Comparison of ENCODE assay signal across 20 cellular contexts in the genomic region with DNA sequence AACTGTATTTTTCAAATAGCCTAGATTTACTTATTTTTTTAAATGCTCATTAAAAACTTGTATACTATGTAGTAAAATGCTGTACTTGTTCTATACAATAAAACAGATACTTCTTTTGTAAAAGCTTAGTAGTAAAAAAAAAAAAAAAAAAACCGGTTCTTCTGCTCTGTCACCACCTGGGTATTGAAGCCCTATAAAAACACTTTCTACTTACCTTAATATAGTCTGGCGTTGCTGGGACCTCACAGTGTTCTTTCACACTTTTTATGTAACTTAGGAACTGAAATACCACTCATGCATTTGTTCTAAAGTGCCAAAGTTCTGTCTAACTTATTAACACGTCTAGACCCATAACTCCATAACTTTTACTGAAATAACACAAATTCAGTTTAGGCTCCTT.
A peak's percentile ranks its signal among the peaks of the same experiment; 100 is the strongest.
DNase-seq lines count a peak whose midpoint lies in the region; ATAC-seq and TF ChIP-seq lines count a peak whose summit lies in the region.
"Had no signal": no experiment of that assay in that cellular context is flagged by ENCODE, and none has a peak within 500 bp of the region (broad histone marks: within the 10 kb centered on the region; RNA-seq: fewer than 3 reads in every experiment).

No MANE protein-coding gene starts in this region.

- no peaks in the 10 kb centered on the region for H3K9me2 ChIP-seq in PC-9 (ENCODE audit: insufficient read depth)
- no peaks in the 10 kb centered on the region for H3K9me2 ChIP-seq in hepatocyte (replicated peaks; ENCODE audit: insufficient read depth)

- ATAC-seq in activated T-cell treated with anti-CD3 and anti-CD28 coated beads, Interleukin-2, amount 50 U/mL, for 4 hours, result no peak
- ATAC-seq in HG02973 (IDR thresholded peaks at IDR 0.05; ENCODE audit: unreplicated experiment), result no peak
- ATAC-seq: activated CD4-positive, CD25-positive, alpha-beta regulatory T cell treated with anti-CD3 and anti-CD28 coated beads, Interleukin-2, amount 50 U/mL, for 24 hours had no signal

- H3K27ac Mint-ChIP-seq in activated T-cell treated with anti-CD3 and anti-CD28 coated beads, Interleukin-2, amount 50 U/mL, for 24 hours, result peak overlapping the region; percentile 79
- H3K27ac Mint-ChIP-seq: stimulated activated naive CD8-positive, alpha-beta T cell treated with anti-CD3 and anti-CD28 coated beads, Interleukin-15, Interleukin-2, amounts not matched to agents 100 ng/mL and 50 ng/mL, for 24 hours had no signal

- H3K36me3 ChIP-seq in PC-9 (ENCODE audit: low read depth), result peaks cover 18% of the 10 kb centered on the region
- peaks cover 3% of the 10 kb centered on the region for H3K36me3 ChIP-seq in hepatocyte (replicated peaks; ENCODE audit: insufficient read depth, low read depth)
- peaks cover 32 to 94% (median 90%) of the 10 kb centered on the region in 4 donors for H3K36me3 ChIP-seq in stomach
- H3K36me3 ChIP-seq: uterus had no signal

- no peaks in the 10 kb centered on the region for H3K27me3 Mint-ChIP-seq in activated T-cell treated with anti-CD3 and anti-CD28 coated beads, Interleukin-2, amount 50 U/mL, for 24 hours
- no peaks in the 10 kb centered on the region for H3K27me3 Mint-ChIP-seq in activated T-cell treated with anti-CD3 and anti-CD28 coated beads, Interleukin-2, amount 50 U/mL, for 4 hours (ENCODE audit: low read depth)
- H3K27me3 Mint-ChIP-seq: stimulated activated naive CD8-positive, alpha-beta T cell treated with anti-CD3 and anti-CD28 coated beads, Interleukin-15, Interleukin-2, amounts not matched to agents 100 ng/mL and 50 ng/mL, for 24 hours had no signal

- no peak overlapping the region for H2AFZ ChIP-seq in PC-9
- H2AFZ ChIP-seq in hepatocyte, result no peak overlapping the region

- H3K79me2 ChIP-seq in PC-9 (ENCODE audit: low read depth) (no peaks in the 10 kb centered on the region), hepatocyte (no peaks in the 10 kb centered on the region)

- TF ChIP-seq POLR2A in stomach (IDR thresholded peaks at IDR 0.05), result no peak

- peaks cover 1% of the 10 kb centered on the region for H3K9me3 Mint-ChIP-seq in activated T-cell treated with anti-CD3 and anti-CD28 coated beads, Interleukin-2, amount 50 U/mL, for 24 hours
- no peaks in the 10 kb centered on the region for H3K9me3 Mint-ChIP-seq in activated T-cell treated with anti-CD3 and anti-CD28 coated beads, Interleukin-2, amount 50 U/mL, for 4 hours
- H3K9me3 Mint-ChIP-seq: CD14-positive monocyte; H9; stimulated activated naive CD8-positive, alpha-beta T cell treated with anti-CD3 and anti-CD28 coated beads, Interleukin-15, Interleukin-2, amounts not matched to agents 100 ng/mL and 50 ng/mL, for 24 hours had no signal

- H3K4me2 ChIP-seq in PC-9 (peak overlapping the region; percentile 56), hepatocyte (peak overlapping the region; percentile 10)

- peak overlapping the region; percentile 24; the same call in 1 of the 2 replicates for H3K27ac ChIP-seq in PC-9
- H3K27ac ChIP-seq in hepatocyte, result peak overlapping the region; percentile 25
- peak overlapping the region in 3 of 5 donors; percentile 0 to 77 (median 25) for H3K27ac ChIP-seq in stomach
- peak overlapping the region in 3 of 59 donors; percentile 5 to 57 (median 28) for H3K27ac ChIP-seq in dorsolateral prefrontal cortex
- H3K27ac ChIP-seq: coronary artery, SJCRH30, uterus had no signal

- 62% methylated on average over 3 of the region's 3 CpGs for WGBS in hepatocyte (ENCODE audit: low lambda C conversion rate, missing lambda C conversion rate)
- WGBS in stomach, 5 donors, result 29 to 53% (median 39%) methylated on average over 3 of the region's 3 CpGs

- DNase-seq in activated T-cell treated with anti-CD3 and anti-CD28 coated beads, Interleukin-2, amount 50 U/mL, for 24 hours, result no peak
- DNase-seq in activated T-cell treated with anti-CD3 and anti-CD28 coated beads, Interleukin-2, amount 50 U/mL, for 4 hours, result no peak
- peak in 1 of 2 experiments; percentile 75 for DNase-seq in PC-9
- no peak for DNase-seq in hepatocyte (ENCODE audit: low spot score)
- no peak for DNase-seq in stomach
- no peak for DNase-seq in dorsolateral prefrontal cortex
- DNase-seq in NCI-H2227 (lab: John Stamatoyannopoulos, UW; ENCODE audit: unreplicated experiment), result no peak
- DNase-seq: activated gamma-delta T cell; aorta; DND-41; H9; SJCRH30; stimulated activated CD4-positive, alpha-beta T cell treated with anti-CD3 and anti-CD28 coated beads, Interleukin-15, amount 100 ng/mL, for 24 hours; T-helper 2 cell; uterus had no signal

- CTCF ChIA-PET in PC-9 (lab: Charles Lee), result interaction anchor here (0.6 kb wide), 1 partner anchor 274 kb away, joined by 7 read pairs; no protein-coding TSS in a partner anchor

- BruUV-seq in PC-9 (replicated peaks; lab: Mats Ljungman, UMichigan), result no TSS peak

- H3K27me3 ChIP-seq in PC-9 (ENCODE audit: insufficient read depth, low read depth) (no peaks in the 10 kb centered on the region), hepatocyte (no peaks in the 10 kb centered on the region), stomach (no peaks in the 10 kb centered on the region), dorsolateral prefrontal cortex (no peaks in the 10 kb centered on the region)
- H3K27me3 ChIP-seq: SJCRH30, uterus had no signal

- H3K4me1 Mint-ChIP-seq in activated T-cell treated with anti-CD3 and anti-CD28 coated beads, Interleukin-2, amount 50 U/mL, for 24 hours (ENCODE audit: low read depth), result peaks cover 25% of the 10 kb centered on the region
- H3K4me1 Mint-ChIP-seq in activated T-cell treated with anti-CD3 and anti-CD28 coated beads, Interleukin-2, amount 50 U/mL, for 4 hours (ENCODE audit: low read depth), result peaks cover 2% of the 10 kb centered on the region
- H3K4me1 Mint-ChIP-seq: CD14-positive monocyte had no signal

- H3K4me3 ChIP-seq in PC-9 (no peak overlapping the region), hepatocyte (no peak overlapping the region), stomach (no peak overlapping the region), dorsolateral prefrontal cortex (no peak overlapping the region)
- H3K4me3 ChIP-seq: coronary artery, SJCRH30, uterus had no signal

- H3K4me1 ChIP-seq in PC-9 (replicated peaks; ENCODE audit: insufficient read depth) (peaks cover 14% of the 10 kb centered on the region), hepatocyte (ENCODE audit: insufficient read depth) (peaks cover 6% of the 10 kb centered on the region), stomach (peaks cover 0 to 34% (median 10%) of the 10 kb centered on the region in 4 donors)
- H3K4me1 ChIP-seq: SJCRH30, uterus had no signal

- peaks cover 95% of the 10 kb centered on the region for H3K36me3 Mint-ChIP-seq in activated T-cell treated with anti-CD3 and anti-CD28 coated beads, Interleukin-2, amount 50 U/mL, for 24 hours (ENCODE audit: low read depth)
- peaks cover 48% of the 10 kb centered on the region for H3K36me3 Mint-ChIP-seq in activated T-cell treated with anti-CD3 and anti-CD28 coated beads, Interleukin-2, amount 50 U/mL, for 4 hours (ENCODE audit: insufficient read depth)

- H3F3A ChIP-seq in PC-9 (ENCODE audit: insufficient read depth, low read depth), result peaks cover 13% of the 10 kb centered on the region

- POLR2A ChIA-PET in PC-9 (lab: Charles Lee; ENCODE audit: unreplicated experiment), result interaction anchor here (0.6 kb wide), 2 partner anchors 8 to 308 kb away, joined by 3 to 9 read pairs; no protein-coding TSS in a partner anchor

- TF ChIP-seq EP300 in stomach (IDR thresholded peaks at IDR 0.05), result no peak

- TF ChIP-seq CTCF in PC-9 (conservative IDR thresholded peaks at IDR 0.05) (no peak), hepatocyte (IDR thresholded peaks at IDR 0.05; ENCODE audit: poor library complexity) (no peak), stomach (IDR thresholded peaks at IDR 0.05) (no peak), dorsolateral prefrontal cortex (IDR thresholded peaks at IDR 0.05 in 54 of 56, conservative IDR thresholded peaks at IDR 0.05 in 2 of 56; ENCODE audit: low read depth in 1 of 56, partially characterized antibody in 56 of 56) (no peak)

- intact Hi-C loops in PC-9 (cut with micrococcal nuclease; ENCODE audit: unreplicated experiment), result no loop called here
- intact Hi-C loops in stomach (cut with DNase I; ENCODE audit: low total_unique reads), result no loop called here
- intact Hi-C loops in dorsolateral prefrontal cortex (cut with DNase I), result no loop called here

- H3K4me3 Mint-ChIP-seq in activated T-cell treated with anti-CD3 and anti-CD28 coated beads, Interleukin-2, amount 50 U/mL, for 24 hours, result no peak overlapping the region
- no peak overlapping the region for H3K4me3 Mint-ChIP-seq in activated T-cell treated with anti-CD3 and anti-CD28 coated beads, Interleukin-2, amount 50 U/mL, for 4 hours
- H3K4me3 Mint-ChIP-seq: CD14-positive monocyte; H9; stimulated activated naive CD8-positive, alpha-beta T cell treated with anti-CD3 and anti-CD28 coated beads, Interleukin-15, Interleukin-2, amounts not matched to agents 100 ng/mL and 50 ng/mL, for 24 hours had no signal

- H3K9me3 ChIP-seq in PC-9 (ENCODE audit: insufficient read depth, low read depth), result no peaks in the 10 kb centered on the region
- no peaks in the 10 kb centered on the region for H3K9me3 ChIP-seq in hepatocyte (ENCODE audit: low read depth)
- no peaks in the 10 kb centered on the region for H3K9me3 ChIP-seq in stomach
- H3K9me3 ChIP-seq: SJCRH30, uterus had no signal

- H4K20me1 ChIP-seq in PC-9 (ENCODE audit: insufficient read depth) (no peaks in the 10 kb centered on the region; the same call in 1 of the 2 replicates), hepatocyte (ENCODE audit: insufficient read depth, poor library complexity, severe bottlenecking) (no peaks in the 10 kb centered on the region)
